ENCODE assay signal across 27 cellular contexts in the genomic region with DNA sequence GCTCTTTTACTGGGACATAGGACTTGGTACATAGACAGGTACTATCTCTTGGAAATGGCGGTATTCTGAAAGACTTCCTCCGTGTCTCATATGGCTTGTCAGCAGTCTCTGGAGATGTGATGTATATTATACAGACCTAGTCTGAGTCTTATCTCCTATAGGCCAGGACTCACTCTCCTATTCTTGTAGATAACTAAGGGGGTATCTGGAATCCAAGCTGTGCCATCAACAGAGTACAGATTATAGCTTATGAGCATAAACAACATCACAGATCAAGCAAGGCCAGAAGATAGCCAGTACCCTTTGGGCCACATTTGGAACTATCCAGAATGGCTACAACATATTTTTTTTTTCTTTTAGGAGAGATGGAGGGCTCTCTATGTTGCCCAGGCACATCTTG.
"Had no signal": no experiment of that assay in that cellular context is flagged by ENCODE, and none has a peak within 500 bp of the region (broad histone marks: within the 10 kb centered on the region; RNA-seq: fewer than 3 reads in every experiment).

No MANE protein-coding gene starts in this region.

- DNase-seq: stimulated activated CD4-positive, alpha-beta T cell treated with anti-CD3 and anti-CD28 coated beads, Interleukin-2, amount 100 ng/mL, for 48 hours; stimulated activated CD4-positive, alpha-beta T cell treated with anti-CD3 and anti-CD28 coated beads, Interleukin-4, amount 100 ng/mL, for 1 hour; stimulated activated CD4-positive, alpha-beta T cell treated with anti-CD3 and anti-CD28 coated beads, Interleukin-4, amount 100 ng/mL, for 24 hours; stimulated activated CD4-positive, alpha-beta T cell treated with anti-CD3 and anti-CD28 coated beads, Interleukin-4, amount 100 ng/mL, for 4 hours; stimulated activated CD8-positive, alpha-beta memory T cell treated with anti-CD3 and anti-CD28 coated beads, Interleukin-4, amount 100 ng/mL, for 48 hours; stimulated activated naive B cell treated with anti-CD40 and anti-IgM and Interleukin-4, amounts not matched to agents 10 μg/mL and 1 μg/mL and 100 μg/mL, for 72 hours; stimulated activated naive CD4-positive, alpha-beta T cell; stimulated activated naive CD4-positive, alpha-beta T cell treated with Interleukin-2 at 50 U/mL for 16 hours; stimulated activated naive CD8-positive, alpha-beta T cell treated with anti-CD3 and anti-CD28 coated beads, Interleukin-15, amount 100 ng/mL, for 72 hours; stimulated activated naive CD8-positive, alpha-beta T cell treated with anti-CD3 and anti-CD28 coated beads, Interleukin-15, Interleukin-2, amounts not matched to agents 100 U/mL and 50 U/mL, for 24 hours; stomach; substantia nigra; testis; thyroid gland; tibial artery; transverse colon; trophoblast cell; upper lobe of left lung; upper lobe of right lung; uterus had no signal

- H3K36me3 ChIP-seq: stomach, suprapubic skin, thoracic aorta, thyroid gland, tibial artery, tibial nerve, transverse colon, upper lobe of left lung, upper lobe of right lung, uterus, vagina had no signal

- H3K9me3 ChIP-seq: stomach, suprapubic skin, testis, thoracic aorta, thyroid gland, tibial artery, tibial nerve, transverse colon, upper lobe of left lung, upper lobe of right lung, uterus, vagina had no signal

- FAIRE-seq: urothelium cell line had no signal

- H3K27me3 ChIP-seq: stomach, testis, thyroid gland, transverse colon, upper lobe of left lung, upper lobe of right lung, uterus, vagina had no signal

- H3K27ac ChIP-seq: stomach, suprapubic skin, testis, thoracic aorta, thyroid gland, tibial artery, tibial nerve, transverse colon, upper lobe of left lung, upper lobe of right lung, uterus, vagina had no signal

- H3K4me3 ChIP-seq: stomach, suprapubic skin, testis, thoracic aorta, thyroid gland, tibial artery, tibial nerve, transverse colon, upper lobe of left lung, upper lobe of right lung, uterus, vagina had no signal

- H3K4me1 ChIP-seq: stomach, suprapubic skin, testis, thyroid gland, tibial artery, tibial nerve, upper lobe of left lung, upper lobe of right lung, uterus, vagina had no signal

- ATAC-seq: stimulated activated effector memory CD8-positive, alpha-beta T cell treated with anti-CD3 and anti-CD28 coated beads, Interleukin-12 subunit alpha, Interleukin-12 subunit beta, amount 100 ng/mL, for 72 hours; stimulated activated memory B cell treated with anti-CD40 and anti-IgM and Interleukin-4, amounts not matched to agents 10 μg/mL and 1 μg/mL and 100 μg/mL, for 72 hours; stimulated activated naive B cell treated with anti-CD40 and anti-IgM and Interleukin-4, amounts not matched to agents 10 μg/mL and 1 μg/mL and 100 μg/mL, for 72 hours; stimulated activated naive CD8-positive, alpha-beta T cell treated with anti-CD3 and anti-CD28 coated beads, Interleukin-15, amount 100 ng/mL, for 72 hours; stimulated activated naive CD8-positive, alpha-beta T cell treated with anti-CD3 and anti-CD28 coated beads, Interleukin-15, Interleukin-2, amounts not matched to agents 100 U/mL and 50 U/mL, for 24 hours; upper lobe of right lung had no signal
